3 cellular contexts compared by ENCODE assay signal in the genomic region with DNA sequence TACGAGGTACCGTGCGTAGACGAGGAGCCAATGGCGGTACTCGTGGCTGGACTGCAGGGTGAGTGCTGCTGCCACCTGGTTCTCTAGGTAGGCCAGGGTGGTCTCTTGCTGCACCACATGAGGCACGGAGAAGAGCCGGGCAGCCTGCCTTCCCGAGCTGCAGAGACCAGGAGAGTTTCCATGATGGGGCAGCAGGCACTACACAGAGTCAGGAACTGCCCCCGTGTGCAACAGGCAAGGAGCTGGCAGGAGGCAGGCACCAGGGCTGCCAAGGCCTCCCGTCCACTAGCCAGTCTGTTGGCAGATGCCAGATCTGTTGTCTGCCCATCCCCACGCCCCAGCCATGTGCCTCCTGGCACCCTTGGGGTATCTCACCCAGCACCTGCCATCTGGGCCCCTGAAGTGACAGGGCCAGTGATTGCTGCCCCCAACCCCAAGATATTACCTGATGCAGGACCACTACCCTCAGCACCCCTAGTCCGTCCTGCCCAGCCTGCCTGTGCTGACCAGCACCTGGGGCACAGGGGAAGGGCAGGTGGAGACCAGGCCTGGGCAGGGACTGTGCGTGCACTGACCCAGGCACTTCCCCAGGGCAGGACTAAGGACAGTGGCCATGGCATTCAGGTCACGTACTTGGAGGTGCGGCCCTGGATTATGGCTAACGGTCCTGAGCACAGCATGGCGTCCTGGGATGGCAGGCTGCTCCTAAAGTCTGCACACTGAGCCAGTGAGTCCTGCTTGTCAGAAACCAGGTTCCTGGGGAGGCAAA.
TF ChIP-seq lines count a peak whose summit lies in the region.

No MANE protein-coding gene starts in this region.

TF ChIP-seq in K562, 482 proteins besides CTCF, POLR2A, EP300 and RAD21 (continues in another document):
- TF ChIP-seq CHCHD3 (CRISPR knock-in tag; IDR thresholded peaks at IDR 0.05) = no peak
- TF ChIP-seq TCF7L2 (IDR thresholded peaks at IDR 0.05; ENCODE audit: low read depth, low read length) = no peak
- TF ChIP-seq PURB (CRISPR knock-in tag; IDR thresholded peaks at IDR 0.05; ENCODE audit: low read depth) = 0 out of 2 replicates have a peak, but pooled peaks have one; percentile 86
- no peak for TF ChIP-seq ZNF197 (CRISPR knock-in tag; IDR thresholded peaks at IDR 0.05; ENCODE audit: low read depth)
- no peak for TF ChIP-seq ZNF444 (CRISPR knock-in tag; IDR thresholded peaks at IDR 0.05)
- no peak for TF ChIP-seq BDP1 (IDR thresholded peaks at IDR 0.05; ENCODE audit: insufficient read depth, insufficient read length)
- TF ChIP-seq HDAC2 (IDR thresholded peaks at IDR 0.05) = no peak
- no peak for TF ChIP-seq KDM4B (IDR thresholded peaks at IDR 0.05; ENCODE audit: borderline replicate concordance in 2 of 2, low read depth in 1 of 2)
- TF ChIP-seq CEBPG (CRISPR knock-in tag; IDR thresholded peaks at IDR 0.05) = peak; percentile 25; the same call in 1 of the 2 replicates
- no peak for TF ChIP-seq CEBPG (tag; conservative IDR thresholded peaks at IDR 0.05 in 1 of 2, IDR thresholded peaks at IDR 0.05 in 1 of 2)
- TF ChIP-seq FOXA3 (CRISPR knock-in tag; conservative IDR thresholded peaks at IDR 0.05 in 1 of 2, IDR thresholded peaks at IDR 0.05 in 1 of 2) = peak in 1 of 2 experiments; percentile 83; a peak in 1 of 4 replicates
- TF ChIP-seq RERE (CRISPR knock-in tag; IDR thresholded peaks at IDR 0.05; ENCODE audit: borderline replicate concordance) = no peak
- TF ChIP-seq NELFE (IDR thresholded peaks at IDR 0.05; ENCODE audit: insufficient read depth, insufficient read length) = no peak
- TF ChIP-seq THAP7 (CRISPR knock-in tag; IDR thresholded peaks at IDR 0.05) = no peak

TF ChIP-seq in HepG2, 621 proteins besides CTCF, POLR2A, EP300 and RAD21:
- TF ChIP-seq ZMAT3 (CRISPR knock-in tag; conservative IDR thresholded peaks at IDR 0.05) (no peak), CBFB (CRISPR knock-in tag; IDR thresholded peaks at IDR 0.05) (no peak), ZGPAT (CRISPR knock-in tag; IDR thresholded peaks at IDR 0.05) (no peak), IKZF5 (CRISPR knock-in tag; IDR thresholded peaks at IDR 0.05) (no peak), ZNF614 (CRISPR knock-in tag; IDR thresholded peaks at IDR 0.05; ENCODE audit: borderline replicate concordance) (no peak), SMYD3 (CRISPR knock-in tag; IDR thresholded peaks at IDR 0.05) (no peak), AGO2 (optimal IDR thresholded peaks at IDR 0.05; ENCODE audit: low read depth, low read length) (peak; percentile 68)

TF ChIP-seq in GM23338, 12 proteins besides CTCF, POLR2A, EP300 and RAD21:
- no peak for TF ChIP-seq EZH2phosphoT487 (IDR thresholded peaks at IDR 0.05; ENCODE audit: unreplicated experiment)
- no peak for TF ChIP-seq CREB1 (CRISPR knock-in tag; IDR thresholded peaks at IDR 0.05; ENCODE audit: low read depth)
- TF ChIP-seq, protein P1, sequence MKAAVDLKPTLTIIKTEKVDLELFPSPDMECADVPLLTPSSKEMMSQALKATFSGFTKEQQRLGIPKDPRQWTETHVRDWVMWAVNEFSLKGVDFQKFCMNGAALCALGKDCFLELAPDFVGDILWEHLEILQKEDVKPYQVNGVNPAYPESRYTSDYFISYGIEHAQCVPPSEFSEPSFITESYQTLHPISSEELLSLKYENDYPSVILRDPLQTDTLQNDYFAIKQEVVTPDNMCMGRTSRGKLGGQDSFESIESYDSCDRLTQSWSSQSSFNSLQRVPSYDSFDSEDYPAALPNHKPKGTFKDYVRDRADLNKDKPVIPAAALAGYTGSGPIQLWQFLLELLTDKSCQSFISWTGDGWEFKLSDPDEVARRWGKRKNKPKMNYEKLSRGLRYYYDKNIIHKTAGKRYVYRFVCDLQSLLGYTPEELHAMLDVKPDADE (IDR thresholded peaks at IDR 0.05) = no peak
- TF ChIP-seq EZH2 (IDR thresholded peaks at IDR 0.05; ENCODE audit: low read depth, unreplicated experiment) = no peak
- no peak for TF ChIP-seq POLR2AphosphoS5 (IDR thresholded peaks at IDR 0.05; ENCODE audit: low read depth)
- no peak for TF ChIP-seq JUNB (IDR thresholded peaks at IDR 0.05; ENCODE audit: unreplicated experiment)
- no peak for TF ChIP-seq NANOG (IDR thresholded peaks at IDR 0.05; ENCODE audit: borderline replicate concordance)
